ENCODE assay signal across 8 cellular contexts in the genomic region with DNA sequence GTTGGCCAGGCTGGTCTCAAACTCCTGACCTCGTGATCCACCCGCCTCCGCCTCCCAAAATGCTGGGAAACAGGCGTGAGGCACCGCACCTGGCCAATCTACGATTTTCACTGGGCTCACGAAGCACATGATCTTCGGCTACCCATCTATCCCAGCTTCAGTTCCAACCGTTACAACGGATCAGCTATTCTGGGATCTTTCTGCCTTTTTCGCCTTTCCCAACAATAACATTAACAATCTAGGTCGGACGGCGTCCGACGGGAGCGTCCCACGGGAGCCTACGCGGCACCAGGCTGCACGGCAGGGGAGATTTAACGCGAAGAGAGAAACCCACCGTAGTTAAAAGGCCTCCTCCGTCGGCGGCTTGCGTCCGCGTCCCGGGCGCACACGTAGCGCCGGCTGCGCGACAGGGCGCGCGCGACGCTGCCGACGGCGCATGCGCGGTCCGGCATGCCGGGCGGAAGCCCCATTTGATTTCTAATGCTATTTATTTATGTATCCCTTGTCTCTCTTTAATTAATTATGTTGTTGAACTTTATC.
DNase-seq lines count a peak whose midpoint lies in the region; ATAC-seq and TF ChIP-seq lines count a peak whose summit lies in the region.

A gene (minus strand): TSS at position 394 of the 540 bp plus-strand sequence.

- H3K4me3 ChIP-seq in SU-DHL-6 (ENCODE audit: insufficient read depth, low read length, poor library complexity, severe bottlenecking) (no peak within 1 kb of the TSS), adrenal gland (peak within 1 kb of the TSS in 2 of 4 donors; percentile 35 to 53), iPS DF 6.9 (ENCODE audit: low read length) (peak within 1 kb of the TSS; percentile 99)

- peak; percentile 78 for ATAC-seq in GM18517 (IDR thresholded peaks at IDR 0.05; ENCODE audit: unreplicated experiment)
- ATAC-seq in HG03442 (IDR thresholded peaks at IDR 0.05; ENCODE audit: unreplicated experiment) = peak; percentile 66
- ATAC-seq in GM21576 (IDR thresholded peaks at IDR 0.05; ENCODE audit: unreplicated experiment) = no peak
- ATAC-seq in HG03457 (IDR thresholded peaks at IDR 0.05; ENCODE audit: unreplicated experiment) = no peak

- no peaks in the 10 kb centered on the region for H3F3A ChIP-seq in SU-DHL-6 (ENCODE audit: insufficient read depth)

- H3K9me3 ChIP-seq in SU-DHL-6 (ENCODE audit: insufficient read depth, low read length) (no peaks in the 10 kb centered on the region), adrenal gland (replicated peaks in 1 of 3) (peaks cover 0 to 10% (median 0%) of the 10 kb centered on the region in 3 donors), iPS DF 6.9 (ENCODE audit: control insufficient read depth, insufficient read depth, low read length) (no peaks in the 10 kb centered on the region)

- H3K9me2 ChIP-seq in SU-DHL-6 (replicated peaks; ENCODE audit: insufficient read depth, low read length) = no peaks in the 10 kb centered on the region

- H3K36me3 ChIP-seq in SU-DHL-6 (ENCODE audit: low read length) (0 out of 2 replicates have a peak, but pooled peaks cover 3% of the 10 kb centered on the region), adrenal gland (replicated peaks in 1 of 2) (no peaks in the 10 kb centered on the region), iPS DF 6.9 (ENCODE audit: control insufficient read depth, insufficient read depth, low read length) (peaks cover 9% of the 10 kb centered on the region)

- DNase-seq in adrenal gland (peak in 4 of 7 donors; percentile 19 to 31 (median 25)), iPS DF 6.9 (ENCODE audit: low read depth, low spot score) (no peak)
- DNase-seq in stimulated activated CD4-positive, alpha-beta T cell treated with anti-CD3 and anti-CD28 coated beads, Interleukin-15, amount 100 ng/mL, for 1 hour (ENCODE audit: low read depth in 1 of 2, low spot score in 1 of 2) = peak; percentile 10 to 46

- H3K27me3 ChIP-seq in SU-DHL-6 (ENCODE audit: low read length) = no peaks in the 10 kb centered on the region
- H3K27me3 ChIP-seq in adrenal gland = no peaks in the 10 kb centered on the region
- no peaks in the 10 kb centered on the region for H3K27me3 ChIP-seq in iPS DF 6.9 (ENCODE audit: control insufficient read depth, insufficient read depth, low read length)

- intact Hi-C loops in adrenal gland (cut with DNase I) = no loop called here

- TF ChIP-seq CTCF in SU-DHL-6 (IDR thresholded peaks at IDR 0.05; ENCODE audit: insufficient read depth, low read length, poor library complexity, severe bottlenecking) = no peak
- no peak for TF ChIP-seq CTCF in adrenal gland (IDR thresholded peaks at IDR 0.05)

- H3K4me1 ChIP-seq in adrenal gland (replicated peaks in 1 of 2) = no peaks in the 10 kb centered on the region
- no peaks in the 10 kb centered on the region for H3K4me1 ChIP-seq in iPS DF 6.9 (ENCODE audit: control insufficient read depth, insufficient read depth, low read length)

- no peak within 1 kb of the TSS for H2AFZ ChIP-seq in SU-DHL-6 (ENCODE audit: low read depth, low read length, severe bottlenecking)

- H3K4me2 ChIP-seq in SU-DHL-6 (ENCODE audit: low read depth, low read length, poor library complexity, severe bottlenecking) = peak within 1 kb of the TSS; percentile 25

- no peaks in the 10 kb centered on the region for H3K79me2 ChIP-seq in SU-DHL-6 (ENCODE audit: insufficient read depth, low read length)

- no peaks in the 10 kb centered on the region for H4K20me1 ChIP-seq in SU-DHL-6 (ENCODE audit: low read depth, low read length)

- WGBS in adrenal gland, 4 donors = 10 to 13% (median 12%) methylated on average over 49 to 50 of the region's 50 CpGs
- WGBS in iPS DF 6.9 (ENCODE audit: insufficient coverage, insufficient read length) = no CpG with 5 or more reads among the region's 50 CpGs

- no peak within 1 kb of the TSS for H3K27ac ChIP-seq in SU-DHL-6 (ENCODE audit: low read depth, low read length)
- H3K27ac ChIP-seq in adrenal gland = peak within 1 kb of the TSS in 1 of 5 donors; percentile 30
- H3K27ac ChIP-seq in iPS DF 6.9 (ENCODE audit: low read length) = no peak within 1 kb of the TSS

- H3K9ac ChIP-seq in SU-DHL-6 (ENCODE audit: low read length) = no peak within 1 kb of the TSS

- no peak for TF ChIP-seq POLR2A in adrenal gland (IDR thresholded peaks at IDR 0.05)

Comparison
In these comparisons a context has a peak if more than half of its experiments do, and no peak if none do; other contexts are left out.
1. ATAC-seq: peak in GM18517 (single experiment) and HG03442 (single experiment); none in GM21576 (single experiment) and HG03457 (single experiment).